ENCODE assay signal across 9 cellular contexts in the genomic region with DNA sequence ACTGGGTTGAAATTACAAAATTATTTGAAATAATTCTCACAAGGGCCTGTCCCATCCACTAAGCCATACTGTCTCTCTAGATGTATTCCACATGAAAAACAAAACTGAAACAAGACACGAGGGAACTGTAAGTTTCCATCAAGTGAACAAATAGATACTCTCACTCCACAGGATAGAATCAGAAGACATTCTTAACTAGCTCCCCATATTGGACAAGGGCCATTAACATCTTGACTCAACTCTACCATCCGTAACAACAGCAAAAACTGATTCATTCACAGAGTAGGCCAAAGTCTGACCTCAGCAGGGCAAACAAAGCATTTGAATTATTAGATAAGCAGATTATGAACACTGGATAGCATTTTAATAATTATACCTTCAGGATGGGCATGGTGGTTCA. TPM values are rescaled to one million over a fixed set of nuclear protein-coding genes. Genes with fewer than 3 reads are reported as not detected.
A peak's percentile ranks its signal among the peaks of the same experiment; 100 is the strongest.
DNase-seq lines count a peak whose midpoint lies in the region; ATAC-seq and TF ChIP-seq lines count a peak whose summit lies in the region.
"Had no signal": no experiment of that assay in that cellular context is flagged by ENCODE, and none has a peak within 500 bp of the region (broad histone marks: within the 10 kb centered on the region; RNA-seq: fewer than 3 reads in every experiment).

No MANE protein-coding gene starts in this region.

- H4K20me1 ChIP-seq in HCT116 (ENCODE audit: insufficient read depth) = 0 out of 2 replicates have a peak, but pooled peaks cover 3% of the 10 kb centered on the region

- peaks cover 0 to 17% of the 10 kb centered on the region in 2 experiments; a peak in 1 of 4 replicates for H3K36me3 ChIP-seq in HCT116 (ENCODE audit: control insufficient read depth in 1 of 2, insufficient read depth in 2 of 2, low read length in 2 of 2)

- BruUV-seq in HCT116 (replicated peaks; lab: Mats Ljungman, UMichigan) = TSS peak; percentile 6

- no peak overlapping the region for H3K4me2 ChIP-seq in HCT116 (ENCODE audit: low read length)

- H3K4me1 Mint-ChIP-seq in activated naive CD8-positive, alpha-beta T cell treated with anti-CD3 and anti-CD28 coated beads for 36 hours = peaks cover 32% of the 10 kb centered on the region
- peaks cover 20% of the 10 kb centered on the region for H3K4me1 Mint-ChIP-seq in nephron
- peaks cover 9% of the 10 kb centered on the region for H3K4me1 Mint-ChIP-seq in activated naive CD4-positive, alpha-beta T cell treated with anti-CD3 and anti-CD28 coated beads, Interleukin-2, amount 10 ng/mL, durations not matched to agents 7 days and 5 days

- no peaks in the 10 kb centered on the region for H3K9me3 Mint-ChIP-seq in activated naive CD8-positive, alpha-beta T cell treated with anti-CD3 and anti-CD28 coated beads for 36 hours
- H3K9me3 Mint-ChIP-seq in nephron = no peaks in the 10 kb centered on the region
- no peaks in the 10 kb centered on the region for H3K9me3 Mint-ChIP-seq in activated naive CD4-positive, alpha-beta T cell treated with anti-CD3 and anti-CD28 coated beads, Interleukin-2, amount 10 ng/mL, durations not matched to agents 7 days and 5 days

- RAD21 ChIA-PET in HCT116 (lab: Charles Lee; ENCODE audit: low non-redundant PET in 1 of 2, low total read pairs in 2 of 2, uncharacterized antibody in 2 of 2, unreplicated experiment in 2 of 2) = interaction anchor here in 1 of 2 experiments (0.5 kb wide), 1 partner anchor 276 kb away, joined by 3 read pairs; no protein-coding TSS in a partner anchor

- H2AFZ ChIP-seq in HCT116 (ENCODE audit: low read depth, low read length, poor library complexity, severe bottlenecking) = no peak overlapping the region

- H3K36me3 Mint-ChIP-seq in activated naive CD8-positive, alpha-beta T cell treated with anti-CD3 and anti-CD28 coated beads for 36 hours = peaks cover 5% of the 10 kb centered on the region
- peaks cover 47% of the 10 kb centered on the region for H3K36me3 Mint-ChIP-seq in nephron (ENCODE audit: low read depth)
- H3K36me3 Mint-ChIP-seq in activated naive CD4-positive, alpha-beta T cell treated with anti-CD3 and anti-CD28 coated beads, Interleukin-2, amount 10 ng/mL, durations not matched to agents 7 days and 5 days = peaks cover 18% of the 10 kb centered on the region

- TF ChIP-seq POLR2A in HCT116 (IDR thresholded peaks at IDR 0.05; ENCODE audit: borderline replicate concordance, extremely low read depth, insufficient read depth, insufficient read length) = no peak

- TF ChIP-seq RAD21 in HCT116 (IDR thresholded peaks at IDR 0.05; ENCODE audit: low read depth) = no peak

- TF ChIP-seq CTCF in HCT116 (IDR thresholded peaks at IDR 0.05 in 2 of 3, conservative IDR thresholded peaks at IDR 0.05 in 1 of 3; ENCODE audit: borderline replicate concordance in 1 of 3, insufficient read depth in 1 of 3, low read depth in 2 of 3, low read length in 2 of 3) (no peak), nephron (IDR thresholded peaks at IDR 0.05; ENCODE audit: unreplicated experiment in 3 of 3) (no peak)

- POLR2A ChIA-PET in HCT116 (lab: Charles Lee) = no interaction called here

- H3K27me3 Mint-ChIP-seq in activated naive CD8-positive, alpha-beta T cell treated with anti-CD3 and anti-CD28 coated beads for 36 hours = no peaks in the 10 kb centered on the region
- no peaks in the 10 kb centered on the region for H3K27me3 Mint-ChIP-seq in nephron (ENCODE audit: low read depth)
- H3K27me3 Mint-ChIP-seq in activated naive CD4-positive, alpha-beta T cell treated with anti-CD3 and anti-CD28 coated beads, Interleukin-2, amount 10 ng/mL, durations not matched to agents 7 days and 5 days = no peaks in the 10 kb centered on the region

- DNase-seq in GM04504 (ENCODE audit: low read depth) = peak; percentile 69
- DNase-seq in HCT116 (ENCODE audit: low read depth, low spot score) = no peak
- no peak for DNase-seq in activated naive CD8-positive, alpha-beta T cell treated with anti-CD3 and anti-CD28 coated beads for 36 hours
- DNase-seq in activated CD4-positive, CD25-positive, alpha-beta regulatory T cell (lab: John Stamatoyannopoulos, UW) = no peak
- no peak for DNase-seq in activated naive CD4-positive, alpha-beta T cell treated with anti-CD3 and anti-CD28 coated beads, Interleukin-2, amount 10 ng/mL, durations not matched to agents 7 days and 5 days
- DNase-seq in effector CD8-positive, alpha-beta T cell (lab: John Stamatoyannopoulos, UW) = no peak
- DNase-seq: T-helper 2 cell had no signal

- H3K4me3 ChIP-seq in HCT116 (replicated peaks in 1 of 2; ENCODE audit: low read depth in 1 of 2, low read length in 2 of 2) = no peak overlapping the region

- H3K9me3 ChIP-seq in HCT116 (ENCODE audit: control insufficient read depth in 1 of 2, insufficient read depth in 1 of 2, low read depth in 1 of 2, low read length in 2 of 2) = no peaks in the 10 kb centered on the region

- peaks cover 88% of the 10 kb centered on the region for H3K79me2 ChIP-seq in HCT116 (ENCODE audit: insufficient read depth, low read length)

- no peak overlapping the region for H3K4me3 Mint-ChIP-seq in activated naive CD8-positive, alpha-beta T cell treated with anti-CD3 and anti-CD28 coated beads for 36 hours
- no peak overlapping the region for H3K4me3 Mint-ChIP-seq in nephron
- H3K4me3 Mint-ChIP-seq in activated naive CD4-positive, alpha-beta T cell treated with anti-CD3 and anti-CD28 coated beads, Interleukin-2, amount 10 ng/mL, durations not matched to agents 7 days and 5 days = no peak overlapping the region

- peak overlapping the region; percentile 38; the same call in 1 of the 2 replicates for H3K27ac ChIP-seq in HCT116 (ENCODE audit: low read depth, low read length)

- H3K27ac Mint-ChIP-seq in activated naive CD8-positive, alpha-beta T cell treated with anti-CD3 and anti-CD28 coated beads for 36 hours = peak overlapping the region; percentile 72
- peak overlapping the region; percentile 7 to 79 (median 39) for H3K27ac Mint-ChIP-seq in nephron
- H3K27ac Mint-ChIP-seq in activated naive CD4-positive, alpha-beta T cell treated with anti-CD3 and anti-CD28 coated beads, Interleukin-2, amount 10 ng/mL, durations not matched to agents 7 days and 5 days = no peak overlapping the region

- ATAC-seq in HCT116 (no peak), HG03280 (IDR thresholded peaks at IDR 0.05; ENCODE audit: unreplicated experiment) (no peak)

- no peaks in the 10 kb centered on the region for H3K9me2 ChIP-seq in HCT116 (ENCODE audit: insufficient read depth)

- CTCF ChIA-PET in HCT116 (lab: Charles Lee) = no interaction called here
- CTCF ChIA-PET in activated naive CD4-positive, alpha-beta T cell treated with anti-CD3 and anti-CD28 coated beads, Interleukin-2, amount 10 ng/mL, durations not matched to agents 7 days and 5 days (lab: Charles Lee) = no interaction called here

- no peak overlapping the region for H3K9ac ChIP-seq in HCT116 (ENCODE audit: low read length)

- H3K4me1 ChIP-seq in HCT116 (ENCODE audit: control insufficient read depth in 1 of 2, insufficient read depth in 2 of 2, low read length in 2 of 2) = peaks cover 22 to 39% of the 10 kb centered on the region in 2 experiments; a peak in 3 of 4 replicates

- H3K27me3 ChIP-seq in HCT116 (ENCODE audit: insufficient read depth, low read length) = no peaks in the 10 kb centered on the region

- intact Hi-C loops in HCT116 (cut with micrococcal nuclease) = no loop called here

TF ChIP-seq in HCT116, 20 proteins besides CTCF, POLR2A, EP300 and RAD21 (continues in another document):
- TF ChIP-seq, protein P1, sequence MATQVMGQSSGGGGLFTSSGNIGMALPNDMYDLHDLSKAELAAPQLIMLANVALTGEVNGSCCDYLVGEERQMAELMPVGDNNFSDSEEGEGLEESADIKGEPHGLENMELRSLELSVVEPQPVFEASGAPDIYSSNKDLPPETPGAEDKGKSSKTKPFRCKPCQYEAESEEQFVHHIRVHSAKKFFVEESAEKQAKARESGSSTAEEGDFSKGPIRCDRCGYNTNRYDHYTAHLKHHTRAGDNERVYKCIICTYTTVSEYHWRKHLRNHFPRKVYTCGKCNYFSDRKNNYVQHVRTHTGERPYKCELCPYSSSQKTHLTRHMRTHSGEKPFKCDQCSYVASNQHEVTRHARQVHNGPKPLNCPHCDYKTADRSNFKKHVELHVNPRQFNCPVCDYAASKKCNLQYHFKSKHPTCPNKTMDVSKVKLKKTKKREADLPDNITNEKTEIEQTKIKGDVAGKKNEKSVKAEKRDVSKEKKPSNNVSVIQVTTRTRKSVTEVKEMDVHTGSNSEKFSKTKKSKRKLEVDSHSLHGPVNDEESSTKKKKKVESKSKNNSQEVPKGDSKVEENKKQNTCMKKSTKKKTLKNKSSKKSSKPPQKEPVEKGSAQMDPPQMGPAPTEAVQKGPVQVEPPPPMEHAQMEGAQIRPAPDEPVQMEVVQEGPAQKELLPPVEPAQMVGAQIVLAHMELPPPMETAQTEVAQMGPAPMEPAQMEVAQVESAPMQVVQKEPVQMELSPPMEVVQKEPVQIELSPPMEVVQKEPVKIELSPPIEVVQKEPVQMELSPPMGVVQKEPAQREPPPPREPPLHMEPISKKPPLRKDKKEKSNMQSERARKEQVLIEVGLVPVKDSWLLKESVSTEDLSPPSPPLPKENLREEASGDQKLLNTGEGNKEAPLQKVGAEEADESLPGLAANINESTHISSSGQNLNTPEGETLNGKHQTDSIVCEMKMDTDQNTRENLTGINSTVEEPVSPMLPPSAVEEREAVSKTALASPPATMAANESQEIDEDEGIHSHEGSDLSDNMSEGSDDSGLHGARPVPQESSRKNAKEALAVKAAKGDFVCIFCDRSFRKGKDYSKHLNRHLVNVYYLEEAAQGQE (IDR thresholded peaks at IDR 0.05; ENCODE audit: low read depth) = no peak
- TF ChIP-seq ZFX (IDR thresholded peaks at IDR 0.05) (no peak), SP1 (IDR thresholded peaks at IDR 0.05; ENCODE audit: low read depth) (no peak), ZNF274 (IDR thresholded peaks at IDR 0.05; ENCODE audit: low read depth, low read length) (no peak), SIN3A (IDR thresholded peaks at IDR 0.05; ENCODE audit: low read depth) (no peak), EGR1 (IDR thresholded peaks at IDR 0.05; ENCODE audit: low read depth) (no peak), CBX3 (IDR thresholded peaks at IDR 0.05; ENCODE audit: low read depth) (no peak)

RNA-seq across cellular contexts. Expression of a gene that starts 29.1 kb away (rescaled TPM):
- 117 TPM for total RNA-seq in HCT116 (2021; ENCODE audit: unreplicated experiment)
- 52.7 and 54.2 TPM in 2 replicates for polyA plus RNA-seq in HCT116 (2012)
- 10 to 100 TPM; 15.7 to 16.9 TPM for total RNA-seq in activated naive CD8-positive, alpha-beta T cell treated with anti-CD3 and anti-CD28 coated beads for 36 hours
